Comparison of ENCODE assay signal across 1 cellular context in genomic region chr18:47118986-47119385, GRCh38.
TF ChIP-seq lines count a peak whose summit lies in the region.

No MANE protein-coding gene starts in this region.

TF ChIP-seq in IMR-90, 13 proteins besides CTCF, POLR2A, EP300 and RAD21:
- TF ChIP-seq FOS (IDR thresholded peaks at IDR 0.05; ENCODE audit: low read depth, low read length) (0 out of 2 replicates have a peak, but pooled peaks have one; percentile 3), SMC3 (IDR thresholded peaks at IDR 0.05; ENCODE audit: low read depth, low read length) (no peak), USF2 (IDR thresholded peaks at IDR 0.05; ENCODE audit: low read depth, low read length) (no peak), NFE2L2 (IDR thresholded peaks at IDR 0.05; ENCODE audit: low read depth, low read length) (no peak), CEBPB (IDR thresholded peaks at IDR 0.05; ENCODE audit: low read depth, low read length) (no peak), CHD1 (IDR thresholded peaks at IDR 0.05; ENCODE audit: low read depth, low read length) (no peak)
